Comparison of ENCODE assay signal across 7 cellular contexts in the genomic region with DNA sequence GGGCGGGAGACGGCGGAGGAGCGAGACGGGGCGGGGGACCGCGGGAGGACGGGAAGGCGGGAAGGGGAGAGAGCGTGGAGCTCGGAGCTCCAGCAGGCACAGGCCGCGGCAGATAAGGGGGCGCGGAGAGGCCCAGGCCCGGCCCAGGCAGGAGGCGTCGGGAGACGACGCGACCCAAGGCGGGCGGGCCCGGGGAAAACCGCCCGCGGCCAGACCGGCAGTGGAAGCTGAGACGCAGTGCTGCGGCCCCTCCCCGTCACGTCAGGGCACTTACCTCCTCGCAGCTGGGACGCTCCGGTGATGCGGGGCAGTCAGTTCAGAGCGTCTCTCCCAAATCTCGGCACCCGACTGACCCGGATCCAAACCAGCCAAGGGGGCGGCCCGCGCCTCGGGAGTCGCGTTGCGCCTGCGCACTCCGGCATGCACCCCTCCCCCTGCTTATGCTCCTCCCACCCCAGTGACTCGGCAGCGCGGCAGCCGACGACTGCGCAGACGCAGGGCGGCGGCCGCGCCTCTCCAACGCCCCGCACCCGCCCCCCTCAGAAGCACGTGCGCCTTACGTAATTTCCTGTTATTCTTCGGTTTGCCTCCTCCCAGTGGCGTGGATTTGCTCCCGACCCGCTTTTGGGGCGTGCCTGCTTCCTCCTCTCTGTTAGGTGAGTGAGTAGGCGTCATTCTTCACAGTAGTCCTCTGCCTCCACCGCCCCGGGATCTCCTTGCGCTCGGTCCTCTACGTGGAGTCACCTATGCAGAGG.
DNase-seq lines count a peak whose midpoint lies in the region; ATAC-seq and TF ChIP-seq lines count a peak whose summit lies in the region.

A gene (minus strand): TSS at position 350 of the 755 bp plus-strand sequence. CDS start 3,814 bp downstream, outside the sequence.

- DNase-seq in NCI-H2081 (lab: John Stamatoyannopoulos, UW) (peak; percentile 95), T1000 (lab: John Stamatoyannopoulos, UW) (peak; percentile 99), astrocyte of the hippocampus (ENCODE audit: low read depth, low spot score) (peak; percentile 99), hippocampal formation (lab: John Stamatoyannopoulos, UW) (peak; percentile 95 to 96), retinal pigment epithelial cell (ENCODE audit: low read depth) (peak; percentile 82)

- ATAC-seq in GM18508 (IDR thresholded peaks at IDR 0.05; ENCODE audit: insufficient read depth, unreplicated experiment) = peak; percentile 43
- ATAC-seq in HG03025 (IDR thresholded peaks at IDR 0.05; ENCODE audit: low FRiP score, unreplicated experiment) = peak; percentile 71

- H3K4me3 ChIP-seq in retinal pigment epithelial cell (ENCODE audit: low read length) = peak within 1 kb of the TSS; percentile 92

- TF ChIP-seq CTCF in retinal pigment epithelial cell (conservative IDR thresholded peaks at IDR 0.05; ENCODE audit: low read depth, low read length) = no peak

Comparison
In these comparisons a context has a peak if more than half of its experiments do, and no peak if none do; other contexts are left out.
1. Peak in every context shown above with its lines: DNase-seq, ATAC-seq and H3K4me3 ChIP-seq.